ENCODE assay signal across 15 cellular contexts in the genomic region with DNA sequence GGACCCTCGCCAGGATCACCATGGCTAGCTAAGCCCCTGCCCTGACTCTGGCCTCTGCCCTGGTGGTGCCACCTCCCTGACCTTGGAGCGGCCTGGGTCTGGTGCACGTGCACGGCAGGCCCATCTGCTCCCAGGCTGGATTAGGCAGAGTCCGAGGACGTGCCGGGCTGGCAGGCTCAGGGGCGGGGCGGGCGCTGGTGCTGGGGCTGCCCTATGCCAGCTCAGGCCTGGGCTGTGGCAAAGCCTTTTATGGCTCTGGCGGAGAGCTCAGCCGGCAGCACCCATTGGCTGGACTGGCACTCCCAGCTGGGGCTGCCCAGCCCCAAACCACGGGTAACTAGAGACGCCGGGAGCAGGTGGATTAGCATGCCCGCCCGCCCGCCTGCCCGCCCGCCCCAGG. TPM values are rescaled to one million over a fixed set of nuclear protein-coding genes. Genes with fewer than 3 reads are reported as not detected.
DNase-seq lines count a peak whose midpoint lies in the region; ATAC-seq and TF ChIP-seq lines count a peak whose summit lies in the region.
"Had no signal": no experiment of that assay in that cellular context is flagged by ENCODE, and none has a peak within 500 bp of the region (broad histone marks: within the 10 kb centered on the region; RNA-seq: fewer than 3 reads in every experiment).

No MANE protein-coding gene starts in this region.

- H3K4me1 Mint-ChIP-seq in endodermal cell, result peaks cover 26% of the 10 kb centered on the region

- H3K36me3 Mint-ChIP-seq in endodermal cell (ENCODE audit: low read depth), result no peaks in the 10 kb centered on the region

- no peaks in the 10 kb centered on the region for H3K9me3 ChIP-seq in endodermal cell (ENCODE audit: control insufficient read depth, low read length)
- no peaks in the 10 kb centered on the region for H3K9me3 ChIP-seq in muscle layer of duodenum (ENCODE audit: control insufficient read depth in 1 of 2, low read length in 2 of 2)
- H3K9me3 ChIP-seq: neutrophil, spleen, thoracic aorta had no signal

- H3K4me1 ChIP-seq in endodermal cell (ENCODE audit: control insufficient read depth, insufficient read depth, low read length), result peaks cover 9% of the 10 kb centered on the region
- peaks cover 4 to 5% of the 10 kb centered on the region in 2 donors for H3K4me1 ChIP-seq in muscle layer of duodenum (ENCODE audit: control insufficient read depth in 1 of 2, insufficient read depth in 2 of 2, low read length in 2 of 2)

- no peak for TF ChIP-seq CTCF in endodermal cell (conservative IDR thresholded peaks at IDR 0.05)

- H3K4me3 Mint-ChIP-seq in endodermal cell, result no peak overlapping the region
- H3K4me3 Mint-ChIP-seq: H9 had no signal

- H3K27me3 Mint-ChIP-seq in endodermal cell (ENCODE audit: insufficient read depth), result peaks cover 5% of the 10 kb centered on the region

- no peak overlapping the region for H3K27ac ChIP-seq in endodermal cell (ENCODE audit: low read depth, low read length)
- H3K27ac ChIP-seq in muscle layer of duodenum (ENCODE audit: low read length), result peak overlapping the region; percentile 54
- H3K27ac ChIP-seq: neutrophil, spleen had no signal

- no peak overlapping the region for H3K4me3 ChIP-seq in endodermal cell (ENCODE audit: low read length)
- no peak overlapping the region for H3K4me3 ChIP-seq in muscle layer of duodenum (ENCODE audit: low read depth in 1 of 2, low read length in 2 of 2)
- H3K4me3 ChIP-seq: spleen, thoracic aorta had no signal

- no peaks in the 10 kb centered on the region for H3K9me3 Mint-ChIP-seq in endodermal cell
- H3K9me3 Mint-ChIP-seq: H9 had no signal

- WGBS in endodermal cell (ENCODE audit: insufficient coverage in 1 of 2, insufficient read length in 1 of 2), 2 experiments, result 95 to 98% methylated on average over 8 to 20 of the region's 20 CpGs

- DNase-seq in COLO668 (lab: John Stamatoyannopoulos, UW; ENCODE audit: unreplicated experiment) (peak; percentile 54), NCI-H2196 treated with DMSO at 0.1 percent for 48 hours (lab: John Stamatoyannopoulos, UW; ENCODE audit: unreplicated experiment) (peak; percentile 85), endodermal cell (peak; percentile 46), kidney glomerular epithelial cell (lab: John Stamatoyannopoulos, UW) (no peak), mucosa of gallbladder (ENCODE audit: low spot score) (no peak), NCI-H1105 treated with DMSO at 0.1 percent for 48 hours (lab: John Stamatoyannopoulos, UW) (no peak)
- DNase-seq: activated CD8-positive, alpha-beta memory T cell treated with anti-CD3 and anti-CD28 coated beads for 24 hours; activated naive CD4-positive, alpha-beta T cell; H9; SHP77; spleen had no signal

- no peak for ATAC-seq in HG02763 (IDR thresholded peaks at IDR 0.05; ENCODE audit: unreplicated experiment)

- H3K27me3 ChIP-seq in endodermal cell (ENCODE audit: control insufficient read depth, insufficient read depth, low read length, poor library complexity, severe bottlenecking), result no peaks in the 10 kb centered on the region
- H3K27me3 ChIP-seq in muscle layer of duodenum (ENCODE audit: low read depth, low read length), result no peaks in the 10 kb centered on the region

- H3K27ac Mint-ChIP-seq in endodermal cell, result no peak overlapping the region

- H3K9ac ChIP-seq in endodermal cell (ENCODE audit: extremely low read depth, low read length, poor library complexity, severe bottlenecking), result no peak overlapping the region

- H3K36me3 ChIP-seq in endodermal cell (ENCODE audit: control insufficient read depth, insufficient read depth, low read length) (no peaks in the 10 kb centered on the region), muscle layer of duodenum (ENCODE audit: control insufficient read depth in 1 of 2, insufficient read depth in 2 of 2, low read length in 2 of 2) (no peaks in the 10 kb centered on the region)
- H3K36me3 ChIP-seq: neutrophil, spleen, thoracic aorta had no signal

RNA-seq across cellular contexts. Expression of a gene that starts 17.1 kb away (rescaled TPM):
- total RNA-seq in endodermal cell, result not detected
- 0.18 TPM for polyA plus RNA-seq in endodermal cell (2013, experiment 1 of 2)
- polyA plus RNA-seq in endodermal cell (2013, experiment 2 of 2), result not detected
- 0.83 TPM for total RNA-seq in mucosa of gallbladder
- total RNA-seq: spleen, thoracic aorta had no signal
- polyA plus RNA-seq: spleen had no signal

Comparison
In these comparisons a context has a peak if more than half of its experiments do, and no peak if none do; other contexts are left out.
1. DNase-seq: peak in COLO668 (single experiment), NCI-H2196 treated with DMSO at 0.1 percent for 48 hours (single experiment) and endodermal cell (single experiment); none in kidney glomerular epithelial cell (single experiment), mucosa of gallbladder (single experiment) and NCI-H1105 treated with DMSO at 0.1 percent for 48 hours (single experiment).